In genomic region chr22:48943567-48944432, GRCh38 we compare ENCODE assay signal across 1 cellular context.
TF ChIP-seq lines count a peak whose summit lies in the region.

No MANE protein-coding gene starts in this region.

TF ChIP-seq in HepG2, 621 proteins besides CTCF, POLR2A, EP300 and RAD21 (continued from another document and continues in another):
- TF ChIP-seq THAP7 (CRISPR knock-in tag; IDR thresholded peaks at IDR 0.05) (0 out of 2 replicates have a peak, but pooled peaks have one; percentile 58), TOPORS (CRISPR knock-in tag; IDR thresholded peaks at IDR 0.05) (no peak), NRL (CRISPR knock-in tag; IDR thresholded peaks at IDR 0.05; ENCODE audit: borderline replicate concordance) (0 out of 2 replicates have a peak, but pooled peaks have one; percentile 8), SCMH1 (CRISPR knock-in tag; IDR thresholded peaks at IDR 0.05; ENCODE audit: borderline replicate concordance) (no peak), SNAPC5 (CRISPR knock-in tag; IDR thresholded peaks at IDR 0.05; ENCODE audit: borderline replicate concordance) (no peak), ZXDC (CRISPR knock-in tag; IDR thresholded peaks at IDR 0.05) (no peak), SNAPC4 (CRISPR knock-in tag; IDR thresholded peaks at IDR 0.05) (peak; percentile 79; the same call in 1 of the 2 replicates), YEATS4 (CRISPR knock-in tag; IDR thresholded peaks at IDR 0.05; ENCODE audit: borderline replicate concordance) (no peak), ZNF296 (CRISPR knock-in tag; conservative IDR thresholded peaks at IDR 0.05) (no peak), ZNF234 (CRISPR knock-in tag; conservative IDR thresholded peaks at IDR 0.05) (0 out of 2 replicates have a peak, but pooled peaks have one; percentile 79), JARID2 (CRISPR knock-in tag; IDR thresholded peaks at IDR 0.05; ENCODE audit: insufficient replicate concordance) (no peak), ZNF878 (CRISPR knock-in tag; IDR thresholded peaks at IDR 0.05) (0 out of 2 replicates have a peak, but pooled peaks have one; percentile 35), ARNTL (CRISPR knock-in tag; IDR thresholded peaks at IDR 0.05) (peak; percentile 87), CAMTA2 (CRISPR knock-in tag; IDR thresholded peaks at IDR 0.05; ENCODE audit: borderline replicate concordance) (no peak), ZNF350 (CRISPR knock-in tag; IDR thresholded peaks at IDR 0.05; ENCODE audit: borderline replicate concordance, low read depth) (peak; percentile 61; the same call in 1 of the 2 replicates), ZNF460 (CRISPR knock-in tag; IDR thresholded peaks at IDR 0.05; ENCODE audit: borderline replicate concordance) (no peak), GATAD1 (CRISPR knock-in tag; IDR thresholded peaks at IDR 0.05) (peak; percentile 61; the same call in 1 of the 2 replicates), NR2F2 (IDR thresholded peaks at IDR 0.05; ENCODE audit: borderline replicate concordance, low read depth) (no peak), ZHX2 (IDR thresholded peaks at IDR 0.05; ENCODE audit: low read depth) (0 out of 2 replicates have a peak, but pooled peaks have one; percentile 46), ZHX2 (CRISPR knock-in tag; IDR thresholded peaks at IDR 0.05; ENCODE audit: borderline replicate concordance) (no peak), PBX3 (CRISPR knock-in tag; IDR thresholded peaks at IDR 0.05; ENCODE audit: borderline replicate concordance) (no peak), KAT7 (CRISPR knock-in tag; IDR thresholded peaks at IDR 0.05; ENCODE audit: borderline replicate concordance) (no peak), SALL2 (CRISPR knock-in tag; IDR thresholded peaks at IDR 0.05) (no peak), FOSL2 (CRISPR knock-in tag; IDR thresholded peaks at IDR 0.05) (peak; percentile 44), HMG20B (CRISPR knock-in tag; conservative IDR thresholded peaks at IDR 0.05) (peak; percentile 50; the same call in 1 of the 2 replicates), TIGD3 (CRISPR knock-in tag; IDR thresholded peaks at IDR 0.05; ENCODE audit: borderline replicate concordance) (no peak), MXD3 (CRISPR knock-in tag; IDR thresholded peaks at IDR 0.05) (no peak), ARNT (IDR thresholded peaks at IDR 0.05) (no peak), PBX2 (CRISPR knock-in tag; IDR thresholded peaks at IDR 0.05) (no peak; the same call in 1 of the 2 replicates), ZNF773 (CRISPR knock-in tag; IDR thresholded peaks at IDR 0.05; ENCODE audit: borderline replicate concordance) (no peak), ZNF7 (CRISPR knock-in tag; IDR thresholded peaks at IDR 0.05) (no peak), GATA4 (IDR thresholded peaks at IDR 0.05; ENCODE audit: borderline replicate concordance, low read depth) (no peak), ZNF790 (CRISPR knock-in tag; IDR thresholded peaks at IDR 0.05; ENCODE audit: borderline replicate concordance) (no peak), ZNF660 (CRISPR knock-in tag; IDR thresholded peaks at IDR 0.05; ENCODE audit: borderline replicate concordance, low read depth) (no peak), ZNF816 (CRISPR knock-in tag; IDR thresholded peaks at IDR 0.05; ENCODE audit: borderline replicate concordance) (no peak), ONECUT2 (CRISPR knock-in tag; IDR thresholded peaks at IDR 0.05) (no peak), RBM39 (IDR thresholded peaks at IDR 0.05; ENCODE audit: low read depth, low read length, poor library complexity, severe bottlenecking) (no peak), BRD4 (CRISPR knock-in tag; IDR thresholded peaks at IDR 0.05) (no peak), CREB3 (CRISPR knock-in tag; IDR thresholded peaks at IDR 0.05) (no peak), ZBTB42 (CRISPR knock-in tag; IDR thresholded peaks at IDR 0.05) (no peak), ZNF44 (CRISPR knock-in tag; IDR thresholded peaks at IDR 0.05) (no peak), ADNP (CRISPR knock-in tag; IDR thresholded peaks at IDR 0.05) (no peak)
